14 cellular contexts compared by ENCODE assay signal in the genomic region with DNA sequence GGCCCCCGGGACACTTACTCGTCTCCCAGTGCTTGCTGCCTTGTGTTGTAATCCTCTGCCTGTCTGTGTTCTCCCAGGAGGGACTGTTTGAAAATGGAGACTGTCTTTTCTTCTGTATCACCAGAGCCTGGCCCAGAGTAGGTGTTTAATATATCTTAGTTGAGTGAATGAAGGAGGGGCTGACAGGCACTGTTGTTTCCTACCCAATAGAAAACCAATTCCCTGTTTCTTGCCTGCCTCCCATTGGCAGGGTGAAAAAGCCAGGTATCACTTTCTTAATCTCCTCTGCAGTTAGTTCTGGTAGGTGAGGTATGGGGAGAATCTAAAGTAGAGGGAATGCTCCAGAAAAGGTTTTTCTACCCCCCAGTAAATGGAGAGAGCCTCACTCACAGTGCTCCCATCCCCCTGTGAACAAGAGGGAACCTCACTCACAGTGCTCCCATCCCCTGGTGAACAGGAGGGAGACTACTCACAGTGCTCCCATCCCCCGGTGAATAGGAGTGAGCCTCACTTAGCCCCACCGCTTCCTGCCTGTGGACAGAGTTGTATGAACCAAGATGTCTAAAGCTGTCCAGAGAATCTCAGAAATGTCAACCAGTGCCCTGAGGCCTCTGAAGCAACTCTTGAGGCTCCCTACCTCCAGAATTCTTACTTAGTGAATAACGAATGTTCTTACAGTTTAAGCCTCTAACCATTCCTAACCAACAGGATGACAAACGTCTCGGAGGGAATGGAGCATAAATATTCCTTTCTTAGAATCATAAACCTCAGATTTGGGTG. TPM values are rescaled to one million over a fixed set of nuclear protein-coding genes. Genes with fewer than 3 reads are reported as not detected.
DNase-seq lines count a peak whose midpoint lies in the region; ATAC-seq and TF ChIP-seq lines count a peak whose summit lies in the region.
"Had no signal": no experiment of that assay in that cellular context is flagged by ENCODE, and none has a peak within 500 bp of the region (broad histone marks: within the 10 kb centered on the region; RNA-seq: fewer than 3 reads in every experiment).

A gene (minus strand): TSS at position 122 of the 780 bp plus-strand sequence. CDS start 1,364 bp downstream, outside the sequence.

- ATAC-seq in GM18517 (IDR thresholded peaks at IDR 0.05; ENCODE audit: unreplicated experiment) (no peak), HG03135 (IDR thresholded peaks at IDR 0.05; ENCODE audit: unreplicated experiment) (no peak), HG03457 (IDR thresholded peaks at IDR 0.05; ENCODE audit: unreplicated experiment) (no peak)
- ATAC-seq: gastrocnemius medialis had no signal

- H3K36me3 ChIP-seq in BLaER1 (no peaks in the 10 kb centered on the region), left ventricle myocardium inferior (no peaks in the 10 kb centered on the region)
- H3K36me3 ChIP-seq: gastrocnemius medialis had no signal

- H3K4me1 ChIP-seq in BLaER1, result peaks cover 74% of the 10 kb centered on the region
- H3K4me1 ChIP-seq in left ventricle myocardium inferior, result peaks cover 63% of the 10 kb centered on the region

- no peaks in the 10 kb centered on the region for H3K9me3 ChIP-seq in BLaER1
- no peaks in the 10 kb centered on the region for H3K9me3 ChIP-seq in left ventricle myocardium inferior (replicated peaks)
- H3K9me3 ChIP-seq: gastrocnemius medialis had no signal

- peak within 1 kb of the TSS; percentile 91 for H3K4me2 ChIP-seq in BLaER1

- H3K27ac ChIP-seq in BLaER1 (peak within 1 kb of the TSS; percentile 71), left ventricle myocardium inferior (replicated peaks) (peak within 1 kb of the TSS; percentile 72), coronary artery (peak within 1 kb of the TSS in 1 of 2 donors; percentile 69)
- H3K27ac ChIP-seq: skin epidermis had no signal

- H3K4me3 ChIP-seq in BLaER1 (no peak within 1 kb of the TSS), left ventricle myocardium inferior (no peak within 1 kb of the TSS), coronary artery (no peak within 1 kb of the TSS)
- H3K4me3 ChIP-seq: gastrocnemius medialis, skin epidermis had no signal

- no peaks in the 10 kb centered on the region for H3K27me3 ChIP-seq in BLaER1
- no peaks in the 10 kb centered on the region for H3K27me3 ChIP-seq in left ventricle myocardium inferior (ENCODE audit: low read depth)
- H3K27me3 ChIP-seq: gastrocnemius medialis had no signal

- peak; percentile 58 for DNase-seq in RPMI7951 (ENCODE audit: low read depth)
- DNase-seq in left ventricle myocardium inferior, result no peak
- no peak for DNase-seq in posterior vena cava (ENCODE audit: low spot score)
- no peak for DNase-seq in coronary artery (ENCODE audit: low spot score)
- DNase-seq: activated CD4-positive, alpha-beta T cell treated with anti-CD3 and anti-CD28 coated beads for 48 hours; gastrocnemius medialis; NCI-H1417 treated with DMSO at 0.1 percent for 48 hours; NCI-H510A treated with DMSO at 0.1 percent for 48 hours had no signal

- TF ChIP-seq CTCF in left ventricle myocardium inferior (IDR thresholded peaks at IDR 0.05; ENCODE audit: borderline replicate concordance), result no peak
- no peak for TF ChIP-seq CTCF in coronary artery (IDR thresholded peaks at IDR 0.05)

- H4K20me1 ChIP-seq in BLaER1, result no peaks in the 10 kb centered on the region

- intact Hi-C loops in left ventricle myocardium inferior (cut with micrococcal nuclease) (no loop called here), posterior vena cava (cut with DNase I) (no loop called here)

- no peak within 1 kb of the TSS for H3K9ac ChIP-seq in BLaER1

RNA-seq across cellular contexts. Expression of the gene that starts here (rescaled TPM):
- total RNA-seq in RPMI7951 (2014; rRNA removed; shearing (Covaris generic)), result 0.12 TPM in 1 of 2 replicates, not detected in the other
- total RNA-seq in left ventricle myocardium inferior (69.8 TPM), posterior vena cava (10 to 100 TPM; 16.3 to 18.8 TPM)
- total RNA-seq: T-helper 2 cell treated with Interferon-gamma antibody and Interleukin-4, amounts not matched to agents 100 ng/mL and 5 ng/mL, for 36 hours had no signal

Comparison
In these comparisons a context has a peak if more than half of its experiments do, and no peak if none do; other contexts are left out.
1. RNA of the gene that starts here (total RNA-seq): 69.8 TPM in left ventricle myocardium inferior (single experiment) and 16.3 to 18.8 TPM in posterior vena cava; 0.12 TPM in RPMI7951; every median in the first group is over 10 times any median in the second.
2. Peak in DNase-seq in RPMI7951; RNA of the gene not detected or under 1 TPM.